In the genomic region with DNA sequence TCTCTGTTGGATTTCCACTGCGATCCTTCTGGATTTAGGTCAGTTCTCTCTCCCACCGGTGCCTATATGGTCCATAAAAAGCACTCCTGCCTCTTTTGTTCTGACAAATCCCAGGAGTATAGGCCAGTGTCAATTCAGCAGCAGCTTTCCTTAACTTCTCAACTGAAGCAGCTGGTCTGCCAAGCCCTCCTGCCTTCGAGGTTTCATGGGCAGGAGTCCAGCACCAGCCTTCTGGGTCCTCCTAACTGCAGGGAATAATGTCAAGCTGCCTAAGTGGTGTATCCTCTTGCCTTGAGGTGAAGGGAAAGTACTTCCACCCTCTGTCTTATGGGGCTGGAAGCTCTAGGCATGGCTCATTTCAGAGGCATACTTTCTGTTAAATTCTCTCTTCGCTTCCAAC, we compare ENCODE assay signal across 16 cellular contexts.
A peak's percentile ranks its signal among the peaks of the same experiment; 100 is the strongest.
DNase-seq lines count a peak whose midpoint lies in the region; TF ChIP-seq lines count a peak whose summit lies in the region.
"Had no signal": no experiment of that assay in that cellular context is flagged by ENCODE, and none has a peak within 500 bp of the region (broad histone marks: within the 10 kb centered on the region; RNA-seq: fewer than 3 reads in every experiment).

No MANE protein-coding gene starts in this region.

- H3K23me2 ChIP-seq in H9 (ENCODE audit: insufficient read length, low read depth, low read length, poor library complexity, severe bottlenecking): no peaks in the 10 kb centered on the region

- H4K91ac ChIP-seq in H9 (ENCODE audit: insufficient read length, low read depth, low read length): no peak overlapping the region

- no peak overlapping the region for H2BK12ac ChIP-seq in H9 (ENCODE audit: insufficient read length, low read depth, low read length)

- intact Hi-C loops in colonic mucosa (cut with DNase I): no loop called here

- no peak overlapping the region for H3K4ac ChIP-seq in H9 (ENCODE audit: low read depth, low read length)

- no peak overlapping the region for H3T11ph ChIP-seq in H9 (ENCODE audit: low read length)

- peak overlapping the region; percentile 67 for H3K27ac Mint-ChIP-seq in neural progenitor cell
- no peak overlapping the region; a peak in 1 of 7 replicates for H3K27ac Mint-ChIP-seq in H9
- H3K27ac Mint-ChIP-seq: CD4-positive, alpha-beta memory T cell; GM23338; HFFc6 had no signal

- H2AFZ ChIP-seq in neural progenitor cell (replicated peaks) (no peak overlapping the region), H9 (ENCODE audit: low read length) (no peak overlapping the region)
- H2AFZ ChIP-seq: GM23338 had no signal

- no peak overlapping the region for H3K4me3 Mint-ChIP-seq in neural progenitor cell
- no peak overlapping the region for H3K4me3 Mint-ChIP-seq in H9
- H3K4me3 Mint-ChIP-seq: CD14-positive monocyte; CD4-positive, alpha-beta memory T cell; GM23338; HFFc6 had no signal

- TF ChIP-seq CTCF in neural progenitor cell (IDR thresholded peaks at IDR 0.05) (no peak), colonic mucosa (IDR thresholded peaks at IDR 0.05) (no peak), H9 (conservative IDR thresholded peaks at IDR 0.05) (no peak)

- no peak overlapping the region for H2BK120ac ChIP-seq in H9 (ENCODE audit: low read depth, low read length, poor library complexity, severe bottlenecking)

- H3K9ac ChIP-seq in neural progenitor cell (no peak overlapping the region), colonic mucosa (ENCODE audit: low read depth in 2 of 2, low read length in 2 of 2) (no peak overlapping the region), H9 (ENCODE audit: extremely low read depth, insufficient read length, low read length) (no peak overlapping the region)
- H3K9ac ChIP-seq: BLaER1 had no signal

- no peak overlapping the region for H2BK5ac ChIP-seq in H9 (ENCODE audit: insufficient read length, low read length)

- no peak overlapping the region for H4K8ac ChIP-seq in H9 (replicated peaks; ENCODE audit: insufficient read length, low read depth, low read length)

- H3K4me2 ChIP-seq in neural progenitor cell (no peak overlapping the region), H9 (ENCODE audit: insufficient read depth, insufficient read length, low read length) (no peak overlapping the region)
- H3K4me2 ChIP-seq: BLaER1, GM23338 had no signal

- no peak overlapping the region for H3K14ac ChIP-seq in H9 (ENCODE audit: insufficient read depth, low read length)

- DNase-seq in DMS79 treated with DMSO at 0.1 percent for 48 hours (lab: John Stamatoyannopoulos, UW) (peak; percentile 31), DMS79 (lab: John Stamatoyannopoulos, UW) (no peak), NCI-H446 treated with DMSO at 0.1 percent for 48 hours (lab: John Stamatoyannopoulos, UW) (peak; percentile 61), neural progenitor cell (ENCODE audit: low spot score) (no peak), colonic mucosa (no peak), H9 (no peak), NCI-H345 (lab: John Stamatoyannopoulos, UW) (no peak)
- DNase-seq: 8988T; CD4-positive, alpha-beta memory T cell; DMS53; GDM1; HFFc6; IMR-90 had no signal

- H4K5ac ChIP-seq in H9 (ENCODE audit: insufficient read length, low read depth, low read length): no peak overlapping the region

- no peaks in the 10 kb centered on the region for H4K20me1 ChIP-seq in neural progenitor cell (ENCODE audit: low read depth)
- H4K20me1 ChIP-seq in H9 (ENCODE audit: control insufficient read depth, insufficient read depth, insufficient read length): no peaks in the 10 kb centered on the region
- H4K20me1 ChIP-seq: BLaER1 had no signal

- no peak overlapping the region for H2BK15ac ChIP-seq in H9 (ENCODE audit: low read depth, low read length)

- no peaks in the 10 kb centered on the region for H3K27me3 ChIP-seq in neural progenitor cell
- no peaks in the 10 kb centered on the region for H3K27me3 ChIP-seq in colonic mucosa
- no peaks in the 10 kb centered on the region for H3K27me3 ChIP-seq in H9 (ENCODE audit: insufficient read depth, low read length)
- H3K27me3 ChIP-seq: BLaER1 had no signal

- H3K4me1 ChIP-seq in neural progenitor cell (peaks cover 8% of the 10 kb centered on the region), colonic mucosa (no peaks in the 10 kb centered on the region), H9 (ENCODE audit: insufficient read depth, low read length) (no peaks in the 10 kb centered on the region; the same call in 1 of the 2 replicates)
- H3K4me1 ChIP-seq: BLaER1 had no signal

- no peak overlapping the region for H3K4me3 ChIP-seq in neural progenitor cell
- H3K4me3 ChIP-seq in colonic mucosa: no peak overlapping the region
- H3K4me3 ChIP-seq: BLaER1, GM23338 had no signal

- H3K79me2 ChIP-seq in neural progenitor cell (ENCODE audit: low read depth) (no peaks in the 10 kb centered on the region), H9 (ENCODE audit: insufficient read depth, low read length) (no peaks in the 10 kb centered on the region)

- H2BK20ac ChIP-seq in H9 (ENCODE audit: low read depth, low read length, poor library complexity, severe bottlenecking): no peak overlapping the region

- H3K36me3 ChIP-seq in neural progenitor cell (no peaks in the 10 kb centered on the region), colonic mucosa (no peaks in the 10 kb centered on the region)
- H3K36me3 ChIP-seq: BLaER1 had no signal

- H3K79me1 ChIP-seq in H9 (ENCODE audit: insufficient read depth, low read depth, low read length, poor library complexity, severe bottlenecking): no peaks in the 10 kb centered on the region

- no peak overlapping the region for H3K23ac ChIP-seq in H9 (ENCODE audit: insufficient read length, low read depth, low read length)

- WGBS in H9 (ENCODE audit: extremely low coverage, insufficient read length, low lambda C conversion rate): no CpG with 5 or more reads among the region's 4 CpGs

- peaks cover 27% of the 10 kb centered on the region for H3K9me3 Mint-ChIP-seq in neural progenitor cell
- peaks cover 0 to 2% of the 10 kb centered on the region in 2 experiments; a peak in 2 of 5 replicates for H3K9me3 Mint-ChIP-seq in H9
- H3K9me3 Mint-ChIP-seq: GM23338 had no signal

- no peak overlapping the region for H3K56ac ChIP-seq in H9 (ENCODE audit: insufficient read length, low read depth, low read length)

- peaks cover under 1% of the 10 kb centered on the region for H3F3A ChIP-seq in neural progenitor cell (ENCODE audit: low read depth)

- no peak overlapping the region for H3K18ac ChIP-seq in H9 (ENCODE audit: insufficient read length, low read depth, low read length)

- H2AK5ac ChIP-seq in H9 (ENCODE audit: insufficient read length, low read length): no peak overlapping the region

- H3K9me3 ChIP-seq in neural progenitor cell (ENCODE audit: low read depth) (no peaks in the 10 kb centered on the region), colonic mucosa (no peaks in the 10 kb centered on the region), H9 (ENCODE audit: control insufficient read depth, low read depth, low read length) (no peaks in the 10 kb centered on the region)
- H3K9me3 ChIP-seq: BLaER1 had no signal

- H3K36me3 Mint-ChIP-seq in neural progenitor cell (no peaks in the 10 kb centered on the region), H9 (ENCODE audit: insufficient read depth in 1 of 3, low read depth in 3 of 3) (peaks cover 0 to 2% (median 0%) of the 10 kb centered on the region in 3 experiments; a peak in 2 of 7 replicates)
- H3K36me3 Mint-ChIP-seq: CD14-positive monocyte; CD4-positive, alpha-beta memory T cell had no signal

- peaks cover 29% of the 10 kb centered on the region for H3K4me1 Mint-ChIP-seq in neural progenitor cell
- peaks cover 13 to 15% of the 10 kb centered on the region in 2 experiments for H3K4me1 Mint-ChIP-seq in H9
- H3K4me1 Mint-ChIP-seq: CD14-positive monocyte; CD4-positive, alpha-beta memory T cell had no signal

- H3K27me3 Mint-ChIP-seq in neural progenitor cell (ENCODE audit: insufficient read depth, low read depth) (peaks cover under 1% of the 10 kb centered on the region), H9 (ENCODE audit: low read depth) (peaks cover 7% of the 10 kb centered on the region)

- H3K27ac ChIP-seq in neural progenitor cell (no peak overlapping the region), colonic mucosa (no peak overlapping the region), H9 (ENCODE audit: insufficient read length, low read depth, low read length) (no peak overlapping the region)
- H3K27ac ChIP-seq: BLaER1 had no signal

Comparison
In these comparisons a context has a peak if more than half of its experiments do, and no peak if none do; other contexts are left out.
1. DNase-seq: peak in DMS79 treated with DMSO at 0.1 percent for 48 hours (single experiment) and NCI-H446 treated with DMSO at 0.1 percent for 48 hours (single experiment); none in DMS79 (single experiment), neural progenitor cell (single experiment), colonic mucosa (single experiment), H9 (single experiment) and NCI-H345 (single experiment).